In the genomic region with DNA sequence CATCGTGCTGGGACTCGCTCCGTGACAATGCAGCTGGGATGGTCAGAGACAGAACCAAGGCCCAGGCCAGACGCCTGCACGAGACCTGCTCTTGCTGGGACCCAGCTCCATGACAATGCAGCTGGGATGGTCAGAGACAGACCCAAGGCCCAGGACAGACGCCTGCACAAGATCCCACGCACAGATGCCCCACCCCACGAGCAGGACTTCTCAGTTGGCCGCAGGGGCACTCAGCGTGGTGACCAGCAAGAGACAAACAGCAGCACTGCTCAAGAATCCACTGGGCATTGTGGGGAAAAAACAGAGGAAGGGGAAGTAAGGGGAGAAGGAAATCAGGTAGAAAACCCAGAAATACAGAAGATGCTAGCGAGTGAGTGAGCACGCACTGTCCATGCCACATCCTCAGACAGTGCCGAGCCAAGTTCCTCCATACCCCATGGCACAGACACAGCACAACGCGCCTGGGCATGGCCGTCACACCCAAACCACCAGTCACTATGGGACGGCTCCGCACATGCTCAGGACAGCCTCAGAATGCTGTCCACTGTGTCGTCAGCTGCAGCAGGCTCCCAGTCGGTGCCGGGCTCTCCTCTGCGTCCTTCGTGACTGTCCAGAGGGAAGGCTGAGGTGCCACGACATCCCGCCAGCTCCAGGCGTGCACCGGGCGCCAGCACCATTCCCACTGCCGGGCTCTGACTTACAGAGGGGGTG, we compare ENCODE assay signal across 16 cellular contexts.
"Had no signal": no experiment of that assay in that cellular context is flagged by ENCODE, and none has a peak within 500 bp of the region (broad histone marks: within the 10 kb centered on the region; RNA-seq: fewer than 3 reads in every experiment).

No MANE protein-coding gene starts in this region.

- H3K4me3 Mint-ChIP-seq: immature natural killer cell had no signal

- ATAC-seq: left lung, Right ventricle myocardium inferior, SK-N-SH treated with all-trans-retinoic acid at 6 μM for 48 hours, upper lobe of right lung had no signal

- DNase-seq: activated CD4-positive, alpha-beta T cell treated with anti-CD3 and anti-CD28 coated beads, Interleukin-2, amount 50 U/mL, for 48 hours; activated CD4-positive, CD25-positive, alpha-beta regulatory T cell treated with anti-CD3 and anti-CD28 coated beads, Interleukin-2, amount 50 U/mL, for 72 hours; activated gamma-delta T cell treated with Interleukin-2 at 50 U/mL for 16 hours; activated T-cell treated with anti-CD3 and anti-CD28 coated beads, Interleukin-2, amount 50 U/mL, for 48 hours; dermis blood vessel endothelial cell; immature natural killer cell; mesendoderm; stimulated activated naive CD4-positive, alpha-beta T cell; upper lobe of right lung had no signal

- H3K27me3 ChIP-seq: esophagus muscularis mucosa, left lung, right atrium auricular region, suprapubic skin, upper lobe of right lung had no signal

- H3K4me2 ChIP-seq: smooth muscle cell had no signal

- H3K9me3 ChIP-seq: esophagus muscularis mucosa, left lung, right atrium auricular region, suprapubic skin, upper lobe of right lung had no signal

- H3K4me3 ChIP-seq: esophagus muscularis mucosa, left lung, right atrium auricular region, smooth muscle cell, suprapubic skin, upper lobe of right lung had no signal

- H3K27ac ChIP-seq: esophagus muscularis mucosa, left lung, right atrium auricular region, suprapubic skin, upper lobe of right lung had no signal

- H3K9me3 Mint-ChIP-seq: immature natural killer cell had no signal
